Comparison of ENCODE assay signal across 17 cellular contexts in genomic region chr14:55146425-55146824, GRCh38.
"Had no signal": no experiment of that assay in that cellular context is flagged by ENCODE, and none has a peak within 500 bp of the region (broad histone marks: within the 10 kb centered on the region; RNA-seq: fewer than 3 reads in every experiment).

No MANE protein-coding gene starts in this region.

- H3K27ac ChIP-seq: hepatocyte, left ventricle myocardium inferior, transverse colon had no signal

- H3K9me3 ChIP-seq: left ventricle myocardium inferior, transverse colon had no signal

- H3K36me3 Mint-ChIP-seq: memory B cell had no signal

- H3K4me3 Mint-ChIP-seq: activated CD4-positive, alpha-beta T cell treated with anti-CD3 and anti-CD28 coated beads, Interleukin-2, amount 10 ng/mL, durations not matched to agents 24 days and 14 days; activated naive CD8-positive, alpha-beta T cell treated with anti-CD3 and anti-CD28 coated beads for 36 hours; dendritic cell treated with granulocyte-macrophage colony-stimulating factor and Interleukin-4, amounts not matched to agents 40 ng/mL and 50 ng/mL, for 4 days; memory B cell; nephron; T-cell had no signal

- DNase-seq: activated CD4-positive, alpha-beta T cell treated with anti-CD3 and anti-CD28 coated beads, Interleukin-2, amount 10 ng/mL, durations not matched to agents 24 days and 14 days; activated CD8-positive, alpha-beta memory T cell treated with anti-CD3 and anti-CD28 coated beads for 24 hours; activated naive CD8-positive, alpha-beta T cell treated with anti-CD3 and anti-CD28 coated beads for 36 hours; aorta; erythroblast; left ventricle myocardium inferior; nucleus accumbens; posterior cingulate gyrus; retina; stimulated activated CD4-positive, alpha-beta T cell treated with anti-CD3 and anti-CD28 coated beads, Interleukin-4, amount 100 ng/mL, for 1 hour; stimulated activated naive CD4-positive, alpha-beta T cell treated with Interleukin-2 at 50 U/mL for 16 hours; T-cell; transverse colon had no signal

- H3K27me3 ChIP-seq: hepatocyte, transverse colon had no signal

- H3K9me3 Mint-ChIP-seq: activated CD4-positive, alpha-beta T cell treated with anti-CD3 and anti-CD28 coated beads, Interleukin-2, amount 10 ng/mL, durations not matched to agents 24 days and 14 days; activated naive CD8-positive, alpha-beta T cell treated with anti-CD3 and anti-CD28 coated beads for 36 hours; dendritic cell treated with granulocyte-macrophage colony-stimulating factor and Interleukin-4, amounts not matched to agents 40 ng/mL and 50 ng/mL, for 4 days; memory B cell; nephron; T-cell had no signal

- H3K27me3 Mint-ChIP-seq: activated CD4-positive, alpha-beta T cell treated with anti-CD3 and anti-CD28 coated beads, Interleukin-2, amount 10 ng/mL, durations not matched to agents 24 days and 14 days; dendritic cell treated with granulocyte-macrophage colony-stimulating factor and Interleukin-4, amounts not matched to agents 40 ng/mL and 50 ng/mL, for 4 days; memory B cell; T-cell had no signal

- H3K4me1 Mint-ChIP-seq: memory B cell, nephron had no signal

- ATAC-seq: T-cell had no signal

- H3K27ac Mint-ChIP-seq: activated CD4-positive, alpha-beta T cell treated with anti-CD3 and anti-CD28 coated beads, Interleukin-2, amount 10 ng/mL, durations not matched to agents 24 days and 14 days; activated naive CD8-positive, alpha-beta T cell treated with anti-CD3 and anti-CD28 coated beads for 36 hours; dendritic cell treated with granulocyte-macrophage colony-stimulating factor and Interleukin-4, amounts not matched to agents 40 ng/mL and 50 ng/mL, for 4 days; memory B cell; nephron; T-cell had no signal

- H3K4me3 ChIP-seq: hepatocyte, left ventricle myocardium inferior, transverse colon had no signal

- H3K4me1 ChIP-seq: transverse colon had no signal
